7 cellular contexts compared by ENCODE assay signal in the genomic region with DNA sequence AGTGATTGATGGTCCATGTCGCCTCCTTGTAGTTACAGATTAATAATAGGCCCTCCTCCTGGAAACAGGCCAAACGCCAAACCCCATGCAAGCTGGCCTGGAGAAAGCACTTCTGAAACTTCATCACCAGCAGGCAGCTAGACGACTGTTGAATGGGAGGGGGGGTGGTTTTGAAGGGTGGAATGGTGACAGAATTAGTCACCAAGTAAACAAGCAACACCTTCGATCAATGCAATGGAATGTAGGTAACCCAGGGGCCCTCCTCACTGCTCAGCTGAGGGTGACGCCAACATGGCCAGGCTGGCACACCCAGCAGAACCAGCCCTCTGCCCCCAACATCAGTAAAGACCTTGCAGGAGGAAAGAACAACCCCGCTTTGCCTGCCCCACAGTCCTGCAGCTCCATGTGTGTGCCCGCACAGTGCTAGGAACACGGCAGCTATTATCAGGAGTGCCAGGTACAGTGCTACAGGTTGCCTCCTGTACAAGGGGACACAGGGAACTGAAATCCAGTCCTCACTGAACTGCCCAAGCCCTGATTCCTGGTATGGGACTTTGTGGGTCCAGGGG. TPM values are rescaled to one million over a fixed set of nuclear protein-coding genes. Genes with fewer than 3 reads are reported as not detected.
A peak's percentile ranks its signal among the peaks of the same experiment; 100 is the strongest.
DNase-seq lines count a peak whose midpoint lies in the region; ATAC-seq and TF ChIP-seq lines count a peak whose summit lies in the region.

No MANE protein-coding gene starts in this region.

- TF ChIP-seq CTCF in WTC11 (IDR thresholded peaks at IDR 0.05): no peak

- no peaks in the 10 kb centered on the region for H3K27me3 Mint-ChIP-seq in WTC11 (ENCODE audit: low read depth)
- H3K27me3 Mint-ChIP-seq in activated CD4-positive, alpha-beta T cell treated with anti-CD3 and anti-CD28 coated beads for 36 hours: no peaks in the 10 kb centered on the region

- intact Hi-C loops in activated CD4-positive, alpha-beta T cell treated with anti-CD3 and anti-CD28 coated beads for 36 hours (cut with DNase I, micrococcal nuclease): loop anchor here in 1 of 2 experiments (10.0 kb wide), 1 partner anchor 493 kb away; no protein-coding TSS in a partner anchor

- peak; percentile 79 for ATAC-seq in GM19463 (IDR thresholded peaks at IDR 0.05; ENCODE audit: unreplicated experiment)
- ATAC-seq in HG03342 (IDR thresholded peaks at IDR 0.05; ENCODE audit: unreplicated experiment): peak; percentile 57
- no peak; the same call in 1 of the 2 replicates for ATAC-seq in WTC11
- no peak for ATAC-seq in activated CD4-positive, alpha-beta T cell treated with anti-CD3 and anti-CD28 coated beads for 36 hours
- ATAC-seq in HG03280 (IDR thresholded peaks at IDR 0.05; ENCODE audit: unreplicated experiment): no peak

- no peaks in the 10 kb centered on the region for H3K27me3 ChIP-seq in mucosa of stomach (ENCODE audit: control insufficient read depth, insufficient read depth, low read length)

- H3K27ac Mint-ChIP-seq in WTC11: no peak overlapping the region
- no peak overlapping the region for H3K27ac Mint-ChIP-seq in activated CD4-positive, alpha-beta T cell treated with anti-CD3 and anti-CD28 coated beads for 36 hours

- H3K9me3 ChIP-seq in mucosa of stomach (ENCODE audit: control insufficient read depth, low read length): no peaks in the 10 kb centered on the region

- H3K36me3 Mint-ChIP-seq in WTC11: no peaks in the 10 kb centered on the region
- H3K36me3 Mint-ChIP-seq in activated CD4-positive, alpha-beta T cell treated with anti-CD3 and anti-CD28 coated beads for 36 hours (ENCODE audit: low read depth): no peaks in the 10 kb centered on the region

- no peak overlapping the region for H3K4me3 Mint-ChIP-seq in WTC11
- H3K4me3 Mint-ChIP-seq in activated CD4-positive, alpha-beta T cell treated with anti-CD3 and anti-CD28 coated beads for 36 hours: no peak overlapping the region

- peaks cover 36% of the 10 kb centered on the region for H3K4me1 Mint-ChIP-seq in WTC11
- peaks cover 15% of the 10 kb centered on the region for H3K4me1 Mint-ChIP-seq in activated CD4-positive, alpha-beta T cell treated with anti-CD3 and anti-CD28 coated beads for 36 hours

- CTCF ChIA-PET in WTC11 (lab: Charles Lee): no interaction called here
- CTCF ChIA-PET in activated CD4-positive, alpha-beta T cell treated with anti-CD3 and anti-CD28 coated beads for 36 hours (lab: Charles Lee): interaction anchor here (0.8 kb wide), 1 partner anchor 9 kb away, joined by 3 read pairs; no protein-coding TSS in a partner anchor

- H3K36me3 ChIP-seq in mucosa of stomach (ENCODE audit: control insufficient read depth, insufficient read depth, low read length): no peaks in the 10 kb centered on the region

- H3K9ac ChIP-seq in mucosa of stomach (ENCODE audit: low read length): peak overlapping the region; percentile 93

- POLR2A ChIA-PET in WTC11 (lab: Charles Lee): no interaction called here
- POLR2A ChIA-PET in activated CD4-positive, alpha-beta T cell treated with anti-CD3 and anti-CD28 coated beads for 36 hours (lab: Charles Lee): no interaction called here

- no peak for DNase-seq in WTC11 (ENCODE audit: low spot score)
- no peak for DNase-seq in activated CD4-positive, alpha-beta T cell treated with anti-CD3 and anti-CD28 coated beads for 36 hours
- DNase-seq in activated T-cell treated with anti-CD3 and anti-CD28 coated beads, Interleukin-2, amount 50 U/mL, for 1 hour: no peak

- H3K4me1 ChIP-seq in mucosa of stomach (ENCODE audit: control insufficient read depth, insufficient read depth, low read length): peaks cover 27% of the 10 kb centered on the region

- H3K9me3 Mint-ChIP-seq in WTC11: no peaks in the 10 kb centered on the region
- no peaks in the 10 kb centered on the region for H3K9me3 Mint-ChIP-seq in activated CD4-positive, alpha-beta T cell treated with anti-CD3 and anti-CD28 coated beads for 36 hours (ENCODE audit: low read depth)

- H3K4me3 ChIP-seq in mucosa of stomach (ENCODE audit: low read length): peak overlapping the region; percentile 42

TF ChIP-seq in WTC11, 78 proteins besides CTCF, POLR2A, EP300 and RAD21:
- no peak for TF ChIP-seq OVOL2 (CRISPR knock-in tag; IDR thresholded peaks at IDR 0.05; ENCODE audit: borderline replicate concordance)
- peak; percentile 82 for TF ChIP-seq GABPB1 (CRISPR knock-in tag; IDR thresholded peaks at IDR 0.05)
TF ChIP-seq in WTC11: peak in this region for 1.

RNA-seq across cellular contexts. Expression of a gene that starts 2.7 kb away (rescaled TPM):
- total RNA-seq in WTC11 (2021): 0.11 to 0.25 TPM (median 0.18 TPM) in 3 replicates
- under 1 TPM; 0.09 to 0.14 TPM for total RNA-seq in activated CD4-positive, alpha-beta T cell treated with anti-CD3 and anti-CD28 coated beads for 36 hours

Comparison
In these comparisons a context has a peak if more than half of its experiments do, and no peak if none do; other contexts are left out.
1. ATAC-seq: peak in GM19463 (single experiment) and HG03342 (single experiment); none in WTC11 (single experiment), activated CD4-positive, alpha-beta T cell treated with anti-CD3 and anti-CD28 coated beads for 36 hours (single experiment) and HG03280 (single experiment).